Comparison of ENCODE assay signal across 14 cellular contexts in the genomic region with DNA sequence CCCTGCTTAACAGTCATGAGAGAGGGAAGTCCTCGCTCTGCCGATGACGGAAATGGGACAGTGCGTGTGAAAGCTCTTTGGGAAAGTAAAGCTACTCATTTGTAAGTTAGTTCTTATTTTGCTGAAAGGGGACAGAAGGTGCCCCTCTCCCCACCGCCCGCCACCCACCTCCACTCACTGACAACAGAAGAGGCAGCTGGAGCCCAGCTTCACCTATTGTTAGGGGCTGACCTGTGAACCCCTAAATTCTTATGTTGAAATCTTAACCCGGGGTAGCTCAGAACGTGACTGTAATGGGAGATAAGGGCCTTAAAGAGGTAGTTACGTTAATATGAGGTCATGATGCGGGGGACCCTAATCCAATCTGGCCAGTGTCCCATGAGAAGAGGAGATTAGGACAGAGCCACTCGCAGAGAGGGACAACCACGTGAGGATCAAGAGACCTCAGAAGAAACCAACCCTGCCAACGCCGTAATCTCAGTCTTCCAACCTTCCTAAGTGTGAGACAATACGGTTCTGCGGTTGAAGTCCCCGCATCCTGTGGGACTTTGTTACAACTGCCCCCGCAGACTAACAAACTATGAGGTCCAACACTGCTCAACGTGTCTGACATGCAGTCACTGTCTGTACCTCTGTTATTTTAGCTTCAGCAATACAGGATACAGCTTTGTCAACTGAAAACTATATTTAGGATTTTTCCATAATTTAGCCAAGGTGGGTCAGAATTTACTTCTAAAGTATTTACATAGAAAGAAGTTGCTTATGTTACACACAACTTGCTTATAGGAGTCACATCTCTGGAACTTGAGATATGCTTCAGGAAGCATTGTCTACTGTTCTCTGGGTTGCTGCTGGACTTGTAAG. TPM values are rescaled to one million over a fixed set of nuclear protein-coding genes. Genes with fewer than 3 reads are reported as not detected.
DNase-seq lines count a peak whose midpoint lies in the region; ATAC-seq and TF ChIP-seq lines count a peak whose summit lies in the region.
"Had no signal": no experiment of that assay in that cellular context is flagged by ENCODE, and none has a peak within 500 bp of the region (broad histone marks: within the 10 kb centered on the region; RNA-seq: fewer than 3 reads in every experiment).

No MANE protein-coding gene starts in this region.

- peaks cover 7% of the 10 kb centered on the region for H3K27me3 Mint-ChIP-seq in activated CD8-positive, alpha-beta memory T cell treated with anti-CD3 and anti-CD28 coated beads, Interleukin-2, amount 10 ng/mL, durations not matched to agents 7 days and 5 days
- peaks cover 6% of the 10 kb centered on the region for H3K27me3 Mint-ChIP-seq in activated T-helper 1 cell treated with anti-CD3 and anti-CD28 coated beads, Interleukin-12 subunit alpha, Interleukin-12 subunit beta, Interleukin-2, Interleukin-4 antibody, amounts not matched to agents 30 ng/mL and 10 ng/mL and 1 ng/mL, durations not matched to agents 14 hours and 24 hours and 36 hours (ENCODE audit: insufficient read depth)

- no peaks in the 10 kb centered on the region for H3K9me3 Mint-ChIP-seq in activated CD8-positive, alpha-beta memory T cell treated with anti-CD3 and anti-CD28 coated beads, Interleukin-2, amount 10 ng/mL, durations not matched to agents 7 days and 5 days (ENCODE audit: low read depth)
- no peaks in the 10 kb centered on the region for H3K9me3 Mint-ChIP-seq in activated T-helper 1 cell treated with anti-CD3 and anti-CD28 coated beads, Interleukin-12 subunit alpha, Interleukin-12 subunit beta, Interleukin-2, Interleukin-4 antibody, amounts not matched to agents 30 ng/mL and 10 ng/mL and 1 ng/mL, durations not matched to agents 14 hours and 24 hours and 36 hours
- H3K9me3 Mint-ChIP-seq: CD4-positive, CD25-positive, alpha-beta regulatory T cell had no signal

- peak overlapping the region in 3 of 59 donors; percentile 1 to 4 (median 1) for H3K4me3 ChIP-seq in dorsolateral prefrontal cortex
- no peak overlapping the region for H3K4me3 ChIP-seq in lung
- H3K4me3 ChIP-seq in thymus (ENCODE audit: low read length): no peak overlapping the region

- H3K4me3 Mint-ChIP-seq in activated CD8-positive, alpha-beta memory T cell treated with anti-CD3 and anti-CD28 coated beads, Interleukin-2, amount 10 ng/mL, durations not matched to agents 7 days and 5 days: no peak overlapping the region
- no peak overlapping the region for H3K4me3 Mint-ChIP-seq in activated T-helper 1 cell treated with anti-CD3 and anti-CD28 coated beads, Interleukin-12 subunit alpha, Interleukin-12 subunit beta, Interleukin-2, Interleukin-4 antibody, amounts not matched to agents 30 ng/mL and 10 ng/mL and 1 ng/mL, durations not matched to agents 14 hours and 24 hours and 36 hours
- H3K4me3 Mint-ChIP-seq: CD4-positive, CD25-positive, alpha-beta regulatory T cell had no signal

- intact Hi-C loops in dorsolateral prefrontal cortex (cut with DNase I): loop anchor here in 1 of 2 donors (5.0 kb wide), 1 partner anchor 204 kb away; no protein-coding TSS in a partner anchor
- intact Hi-C loops in activated T-helper 1 cell treated with anti-CD3 and anti-CD28 coated beads, Interleukin-12 subunit alpha, Interleukin-12 subunit beta, Interleukin-2, Interleukin-4 antibody, amounts not matched to agents 30 ng/mL and 10 ng/mL and 1 ng/mL, durations not matched to agents 14 hours and 24 hours and 36 hours (cut with micrococcal nuclease): no loop called here

- no peaks in the 10 kb centered on the region for H3K36me3 Mint-ChIP-seq in activated CD8-positive, alpha-beta memory T cell treated with anti-CD3 and anti-CD28 coated beads, Interleukin-2, amount 10 ng/mL, durations not matched to agents 7 days and 5 days
- H3K36me3 Mint-ChIP-seq in activated T-helper 1 cell treated with anti-CD3 and anti-CD28 coated beads, Interleukin-12 subunit alpha, Interleukin-12 subunit beta, Interleukin-2, Interleukin-4 antibody, amounts not matched to agents 30 ng/mL and 10 ng/mL and 1 ng/mL, durations not matched to agents 14 hours and 24 hours and 36 hours (ENCODE audit: low read depth): no peaks in the 10 kb centered on the region
- H3K36me3 Mint-ChIP-seq: CD4-positive, CD25-positive, alpha-beta regulatory T cell had no signal

- DNase-seq in activated CD8-positive, alpha-beta memory T cell treated with anti-CD3 and anti-CD28 coated beads, Interleukin-2, amount 10 ng/mL, durations not matched to agents 7 days and 5 days: peak; percentile 31
- DNase-seq in activated CD8-positive, alpha-beta memory T cell treated with anti-CD3 and anti-CD28 coated beads, Interleukin-2, amount 50 U/mL, for 48 hours: no peak
- DNase-seq in dorsolateral prefrontal cortex: peak in 1 of 10 donors; percentile 29
- DNase-seq in lung (ENCODE audit: low spot score): peak; percentile 25
- no peak for DNase-seq in GM19238 (ENCODE audit: insufficient read length, low spot score)
- no peak for DNase-seq in activated T-helper 1 cell treated with anti-CD3 and anti-CD28 coated beads, Interleukin-12 subunit alpha, Interleukin-12 subunit beta, Interleukin-2, Interleukin-4 antibody, amounts not matched to agents 30 ng/mL and 10 ng/mL and 1 ng/mL, durations not matched to agents 14 hours and 24 hours and 36 hours (ENCODE audit: low spot score)
- DNase-seq: CD4-positive, CD25-positive, alpha-beta regulatory T cell; DND-41; GDM1; KBM-7 had no signal

- ATAC-seq in activated CD8-positive, alpha-beta memory T cell treated with anti-CD3 and anti-CD28 coated beads, Interleukin-2, amount 10 ng/mL, durations not matched to agents 7 days and 5 days: no peak
- no peak for ATAC-seq in lung (ENCODE audit: insufficient read depth, low FRiP score)
- no peak for ATAC-seq in HG02623 (IDR thresholded peaks at IDR 0.05; ENCODE audit: unreplicated experiment)
- ATAC-seq: HCT116 had no signal

- no peak overlapping the region for H3K27ac Mint-ChIP-seq in activated CD8-positive, alpha-beta memory T cell treated with anti-CD3 and anti-CD28 coated beads, Interleukin-2, amount 10 ng/mL, durations not matched to agents 7 days and 5 days
- H3K27ac Mint-ChIP-seq in activated T-helper 1 cell treated with anti-CD3 and anti-CD28 coated beads, Interleukin-12 subunit alpha, Interleukin-12 subunit beta, Interleukin-2, Interleukin-4 antibody, amounts not matched to agents 30 ng/mL and 10 ng/mL and 1 ng/mL, durations not matched to agents 14 hours and 24 hours and 36 hours: no peak overlapping the region
- H3K27ac Mint-ChIP-seq: CD4-positive, CD25-positive, alpha-beta regulatory T cell had no signal

- WGBS in lung, 2 donors: 79 to 84% methylated on average over 19 of the region's 19 CpGs
- 93% methylated on average over 19 of the region's 19 CpGs for whole genome bisulfite sequencing in thymus

- no peaks in the 10 kb centered on the region for H3K9me3 ChIP-seq in lung (ENCODE audit: control insufficient read depth in 2 of 2, insufficient read depth in 1 of 2, low read length in 1 of 2)
- no peaks in the 10 kb centered on the region for H3K9me3 ChIP-seq in thymus (ENCODE audit: control insufficient read depth)

- peaks cover 0 to 6% of the 10 kb centered on the region in 2 donors for H3K4me1 ChIP-seq in lung (ENCODE audit: control insufficient read depth in 2 of 2, insufficient read depth in 2 of 2, low read length in 2 of 2)
- H3K4me1 ChIP-seq in thymus (ENCODE audit: control insufficient read depth, insufficient read depth, low read length): no peaks in the 10 kb centered on the region

- H3K27ac ChIP-seq in dorsolateral prefrontal cortex: peak overlapping the region in 55 of 59 donors; percentile 21 to 92 (median 76)
- H3K27ac ChIP-seq in lung (ENCODE audit: low read depth in 1 of 2, low read length in 1 of 2): no peak overlapping the region
- H3K27ac ChIP-seq in thymus (ENCODE audit: low read depth): peak overlapping the region; percentile 15
- H3K27ac ChIP-seq: HL-60 had no signal

- H3K27me3 ChIP-seq in dorsolateral prefrontal cortex (peaks cover 0 to 5% (median 0%) of the 10 kb centered on the region in 45 donors), lung (ENCODE audit: control insufficient read depth, insufficient read depth) (no peaks in the 10 kb centered on the region), thymus (ENCODE audit: control insufficient read depth, insufficient read depth) (no peaks in the 10 kb centered on the region)

- TF ChIP-seq CTCF in dorsolateral prefrontal cortex (IDR thresholded peaks at IDR 0.05 in 54 of 56, conservative IDR thresholded peaks at IDR 0.05 in 2 of 56; ENCODE audit: low read depth in 1 of 56, partially characterized antibody in 56 of 56) (no peak), lung (IDR thresholded peaks at IDR 0.05; ENCODE audit: control extremely low read depth, extremely low read depth) (no peak)

- CTCF ChIA-PET in activated CD8-positive, alpha-beta memory T cell treated with anti-CD3 and anti-CD28 coated beads, Interleukin-2, amount 10 ng/mL, durations not matched to agents 7 days and 5 days (lab: Charles Lee): no interaction called here

- H3K4me1 Mint-ChIP-seq in activated CD8-positive, alpha-beta memory T cell treated with anti-CD3 and anti-CD28 coated beads, Interleukin-2, amount 10 ng/mL, durations not matched to agents 7 days and 5 days: peaks cover 4% of the 10 kb centered on the region
- no peaks in the 10 kb centered on the region for H3K4me1 Mint-ChIP-seq in activated T-helper 1 cell treated with anti-CD3 and anti-CD28 coated beads, Interleukin-12 subunit alpha, Interleukin-12 subunit beta, Interleukin-2, Interleukin-4 antibody, amounts not matched to agents 30 ng/mL and 10 ng/mL and 1 ng/mL, durations not matched to agents 14 hours and 24 hours and 36 hours (ENCODE audit: low read depth)

- no peaks in the 10 kb centered on the region for H3K36me3 ChIP-seq in lung (ENCODE audit: control insufficient read depth in 2 of 2, insufficient read depth in 2 of 2, low read length in 2 of 2)
- H3K36me3 ChIP-seq in thymus (ENCODE audit: control insufficient read depth, insufficient read depth): no peaks in the 10 kb centered on the region

RNA-seq across cellular contexts. Expression of a gene that starts 51.7 kb away (rescaled TPM):
- total RNA-seq in activated CD8-positive, alpha-beta memory T cell treated with anti-CD3 and anti-CD28 coated beads, Interleukin-2, amount 10 ng/mL, durations not matched to agents 7 days and 5 days: 1 to 10 TPM in 1 of 2 experiments, under 1 TPM in 1; 0.44 to 1.5 TPM
- total RNA-seq in dorsolateral prefrontal cortex (100 to 1,000 TPM in 22 of 120 experiments, 10 to 100 TPM in 98; 15.2 to 217 (median 52.8) TPM), lung (10 to 100 TPM; 11.7 to 41.0 TPM)
- polyA plus RNA-seq in lung (1 to 10 TPM; 4.6 to 5.2 TPM), thymus (10.1 TPM)
- 3.0 and 3.7 TPM in 2 replicates for total RNA-seq in activated T-helper 1 cell treated with anti-CD3 and anti-CD28 coated beads, Interleukin-12 subunit alpha, Interleukin-12 subunit beta, Interleukin-2, Interleukin-4 antibody, amounts not matched to agents 30 ng/mL and 10 ng/mL and 1 ng/mL, durations not matched to agents 14 hours and 24 hours and 36 hours

Comparison
In these comparisons a context has a peak if more than half of its experiments do, and no peak if none do; other contexts are left out.
1. DNase-seq: peak in activated CD8-positive, alpha-beta memory T cell treated with anti-CD3 and anti-CD28 coated beads, Interleukin-2, amount 10 ng/mL, durations not matched to agents 7 days and 5 days (single experiment) and lung (single experiment); none in activated CD8-positive, alpha-beta memory T cell treated with anti-CD3 and anti-CD28 coated beads, Interleukin-2, amount 50 U/mL, for 48 hours (single experiment), GM19238 (single experiment) and activated T-helper 1 cell treated with anti-CD3 and anti-CD28 coated beads, Interleukin-12 subunit alpha, Interleukin-12 subunit beta, Interleukin-2, Interleukin-4 antibody, amounts not matched to agents 30 ng/mL and 10 ng/mL and 1 ng/mL, durations not matched to agents 14 hours and 24 hours and 36 hours (single experiment).
2. H3K27ac ChIP-seq: peak in dorsolateral prefrontal cortex (55 of 59) and thymus (single experiment); none in lung (0 of 2).